ENCODE assay signal across 1 cellular context in genomic region chr10:46106410-46107255, GRCh38.
TF ChIP-seq lines count a peak whose summit lies in the region.

No MANE protein-coding gene starts in this region.

TF ChIP-seq in HepG2, 621 proteins besides CTCF, POLR2A, EP300 and RAD21 (continued from another document and continues in another):
- TF ChIP-seq THAP11 (CRISPR knock-in tag; IDR thresholded peaks at IDR 0.05) (no peak), ZGPAT (CRISPR knock-in tag; IDR thresholded peaks at IDR 0.05) (peak; percentile 64; the same call in 1 of the 2 replicates), ZC3H4 (CRISPR knock-in tag; IDR thresholded peaks at IDR 0.05; ENCODE audit: borderline replicate concordance) (no peak), TCF7 (IDR thresholded peaks at IDR 0.05; ENCODE audit: low read depth) (no peak), GABPA (IDR thresholded peaks at IDR 0.05; ENCODE audit: low read depth, low read length) (no peak), GABPA (CRISPR knock-in tag; IDR thresholded peaks at IDR 0.05; ENCODE audit: low read depth) (0 out of 2 replicates have a peak, but pooled peaks have one; percentile 11), BHLHE40 (IDR thresholded peaks at IDR 0.05; ENCODE audit: low read length) (no peak), CCDC6 (CRISPR knock-in tag; IDR thresholded peaks at IDR 0.05) (no peak), ZNF280D (CRISPR knock-in tag; IDR thresholded peaks at IDR 0.05) (no peak), ZNF329 (CRISPR knock-in tag; IDR thresholded peaks at IDR 0.05; ENCODE audit: low read depth) (no peak), ZNF207 (IDR thresholded peaks at IDR 0.05; ENCODE audit: borderline replicate concordance) (no peak), ZNF782 (CRISPR knock-in tag; IDR thresholded peaks at IDR 0.05; ENCODE audit: borderline replicate concordance) (0 out of 2 replicates have a peak, but pooled peaks have one; percentile 31), ELK4 (CRISPR knock-in tag; IDR thresholded peaks at IDR 0.05; ENCODE audit: borderline replicate concordance) (no peak), NFRKB (IDR thresholded peaks at IDR 0.05) (peak; percentile 59; the same call in 1 of the 2 replicates), CCAR2 (optimal IDR thresholded peaks at IDR 0.05; ENCODE audit: low read depth, low read length) (no peak), ZNF570 (CRISPR knock-in tag; IDR thresholded peaks at IDR 0.05; ENCODE audit: borderline replicate concordance) (no peak), MATR3 (CRISPR knock-in tag; IDR thresholded peaks at IDR 0.05) (no peak), SMAD9 (CRISPR knock-in tag; IDR thresholded peaks at IDR 0.05) (no peak), RELA (CRISPR knock-in tag; IDR thresholded peaks at IDR 0.05) (no peak), SMYD3 (CRISPR knock-in tag; IDR thresholded peaks at IDR 0.05) (no peak), DMAP1 (CRISPR knock-in tag; IDR thresholded peaks at IDR 0.05) (no peak), GPBP1L1 (CRISPR knock-in tag; IDR thresholded peaks at IDR 0.05) (no peak), ZNF318 (CRISPR knock-in tag; IDR thresholded peaks at IDR 0.05) (no peak), ZNF296 (CRISPR knock-in tag; conservative IDR thresholded peaks at IDR 0.05) (no peak), ZBTB21 (CRISPR knock-in tag; IDR thresholded peaks at IDR 0.05) (no peak), ZNF33A (CRISPR knock-in tag; IDR thresholded peaks at IDR 0.05; ENCODE audit: borderline replicate concordance) (no peak), MTA1 (CRISPR knock-in tag; IDR thresholded peaks at IDR 0.05; ENCODE audit: borderline replicate concordance) (peak; percentile 69), ZNF891 (CRISPR knock-in tag; IDR thresholded peaks at IDR 0.05) (peak; percentile 71), ZNF691 (CRISPR knock-in tag; IDR thresholded peaks at IDR 0.05; ENCODE audit: borderline replicate concordance, low read depth) (no peak), ADNP (CRISPR knock-in tag; IDR thresholded peaks at IDR 0.05) (no peak), GMEB2 (CRISPR knock-in tag; IDR thresholded peaks at IDR 0.05; ENCODE audit: low read depth) (no peak), CENPBD1 (CRISPR knock-in tag; IDR thresholded peaks at IDR 0.05; ENCODE audit: borderline replicate concordance, low read depth) (no peak), ZNF598 (CRISPR knock-in tag; IDR thresholded peaks at IDR 0.05; ENCODE audit: borderline replicate concordance) (peak; percentile 67; the same call in 1 of the 2 replicates), FUBP1 (CRISPR knock-in tag; IDR thresholded peaks at IDR 0.05; ENCODE audit: borderline replicate concordance) (no peak), SMARCC2 (IDR thresholded peaks at IDR 0.05) (no peak), TRIM24 (CRISPR knock-in tag; IDR thresholded peaks at IDR 0.05) (no peak), SMC3 (IDR thresholded peaks at IDR 0.05; ENCODE audit: low read length) (no peak), KDM5A (IDR thresholded peaks at IDR 0.05; ENCODE audit: borderline replicate concordance, low read length) (no peak), NCOA1 (CRISPR knock-in tag; IDR thresholded peaks at IDR 0.05) (no peak), IKZF4 (CRISPR knock-in tag; IDR thresholded peaks at IDR 0.05; ENCODE audit: borderline replicate concordance, low read depth, not compliant biosample characterization) (no peak)
